18 cellular contexts compared by ENCODE assay signal in genomic region chr11:1768141-1768469, GRCh38. TPM values are rescaled to one million over a fixed set of nuclear protein-coding genes. Genes with fewer than 3 reads are reported as not detected.
A peak's percentile ranks its signal among the peaks of the same experiment; 100 is the strongest.
DNase-seq lines count a peak whose midpoint lies in the region; ATAC-seq and TF ChIP-seq lines count a peak whose summit lies in the region.
"Had no signal": no experiment of that assay in that cellular context is flagged by ENCODE, and none has a peak within 500 bp of the region (broad histone marks: within the 10 kb centered on the region; RNA-seq: fewer than 3 reads in every experiment).

No MANE protein-coding gene starts in this region.

- no peaks in the 10 kb centered on the region for H3K36me3 Mint-ChIP-seq in activated naive CD4-positive, alpha-beta T cell treated with anti-CD3 and anti-CD28 coated beads, Interleukin-2, amount 10 ng/mL, durations not matched to agents 7 days and 5 days
- H3K36me3 Mint-ChIP-seq in activated naive CD4-positive, alpha-beta T cell treated with anti-CD3 and anti-CD28 coated beads, Interleukin-2, amount 50 U/mL, for 72 hours: no peaks in the 10 kb centered on the region
- H3K36me3 Mint-ChIP-seq in activated T-helper 1 cell treated with anti-CD3 and anti-CD28 coated beads, Interleukin-12 subunit alpha, Interleukin-12 subunit beta, Interleukin-2, Interleukin-4 antibody, amounts not matched to agents 30 ng/mL and 10 ng/mL and 1 ng/mL, durations not matched to agents 14 hours and 24 hours and 36 hours (ENCODE audit: low read depth): no peaks in the 10 kb centered on the region
- H3K36me3 Mint-ChIP-seq: CD14-positive monocyte had no signal

- H3F3A ChIP-seq in MM.1S (ENCODE audit: insufficient read depth, low read length): no peaks in the 10 kb centered on the region

- H3K4me1 Mint-ChIP-seq in activated naive CD4-positive, alpha-beta T cell treated with anti-CD3 and anti-CD28 coated beads, Interleukin-2, amount 10 ng/mL, durations not matched to agents 7 days and 5 days: peaks cover 18% of the 10 kb centered on the region
- peaks cover 22% of the 10 kb centered on the region for H3K4me1 Mint-ChIP-seq in activated T-helper 1 cell treated with anti-CD3 and anti-CD28 coated beads, Interleukin-12 subunit alpha, Interleukin-12 subunit beta, Interleukin-2, Interleukin-4 antibody, amounts not matched to agents 30 ng/mL and 10 ng/mL and 1 ng/mL, durations not matched to agents 14 hours and 24 hours and 36 hours (ENCODE audit: low read depth)

- peaks cover 6% of the 10 kb centered on the region for H3K79me2 ChIP-seq in MM.1S (ENCODE audit: low read length)

- H3K27ac Mint-ChIP-seq in activated naive CD4-positive, alpha-beta T cell treated with anti-CD3 and anti-CD28 coated beads, Interleukin-2, amount 10 ng/mL, durations not matched to agents 7 days and 5 days: no peak overlapping the region
- H3K27ac Mint-ChIP-seq in activated naive CD4-positive, alpha-beta T cell treated with anti-CD3 and anti-CD28 coated beads, Interleukin-2, amount 50 U/mL, for 72 hours: no peak overlapping the region
- peak overlapping the region; percentile 40 for H3K27ac Mint-ChIP-seq in activated T-helper 1 cell treated with anti-CD3 and anti-CD28 coated beads, Interleukin-12 subunit alpha, Interleukin-12 subunit beta, Interleukin-2, Interleukin-4 antibody, amounts not matched to agents 30 ng/mL and 10 ng/mL and 1 ng/mL, durations not matched to agents 14 hours and 24 hours and 36 hours

- H3K9ac ChIP-seq in neuronal stem cell (ENCODE audit: low read depth, low read length, poor library complexity): no peak overlapping the region
- no peak overlapping the region for H3K9ac ChIP-seq in MM.1S (ENCODE audit: low read length)

- peaks cover 4% of the 10 kb centered on the region for H3K79me1 ChIP-seq in neuronal stem cell (ENCODE audit: low read depth, low read length)

- H3K4me2 ChIP-seq in neuronal stem cell (ENCODE audit: insufficient read depth, low read length, poor library complexity, severe bottlenecking) (no peak overlapping the region), MM.1S (ENCODE audit: low read depth, low read length) (no peak overlapping the region)

- H3K14ac ChIP-seq in neuronal stem cell (ENCODE audit: low read length): no peak overlapping the region

- no peak overlapping the region for H3K23ac ChIP-seq in neuronal stem cell (ENCODE audit: low read depth, low read length, poor library complexity)

- no peak overlapping the region for H4K91ac ChIP-seq in neuronal stem cell (ENCODE audit: low read depth, low read length, poor library complexity)

- intact Hi-C loops in activated T-helper 1 cell treated with anti-CD3 and anti-CD28 coated beads, Interleukin-12 subunit alpha, Interleukin-12 subunit beta, Interleukin-2, Interleukin-4 antibody, amounts not matched to agents 30 ng/mL and 10 ng/mL and 1 ng/mL, durations not matched to agents 14 hours and 24 hours and 36 hours (cut with micrococcal nuclease): no loop called here

- H4K8ac ChIP-seq in neuronal stem cell (ENCODE audit: low read depth, low read length): peak overlapping the region; percentile 77

- no peaks in the 10 kb centered on the region for H3K9me3 Mint-ChIP-seq in activated naive CD4-positive, alpha-beta T cell treated with anti-CD3 and anti-CD28 coated beads, Interleukin-2, amount 10 ng/mL, durations not matched to agents 7 days and 5 days
- H3K9me3 Mint-ChIP-seq in activated naive CD4-positive, alpha-beta T cell treated with anti-CD3 and anti-CD28 coated beads, Interleukin-2, amount 50 U/mL, for 72 hours: no peaks in the 10 kb centered on the region
- H3K9me3 Mint-ChIP-seq in activated T-helper 1 cell treated with anti-CD3 and anti-CD28 coated beads, Interleukin-12 subunit alpha, Interleukin-12 subunit beta, Interleukin-2, Interleukin-4 antibody, amounts not matched to agents 30 ng/mL and 10 ng/mL and 1 ng/mL, durations not matched to agents 14 hours and 24 hours and 36 hours: no peaks in the 10 kb centered on the region
- H3K9me3 Mint-ChIP-seq: CD14-positive monocyte, H9 had no signal

- peak overlapping the region; percentile 93 for H2BK15ac ChIP-seq in neuronal stem cell (ENCODE audit: low read length)

- no peaks in the 10 kb centered on the region for H4K20me1 ChIP-seq in MM.1S (ENCODE audit: insufficient read depth, low read length)

- TF ChIP-seq CTCF in GM10266 (IDR thresholded peaks at IDR 0.05; ENCODE audit: control insufficient read depth, insufficient read depth, low read depth, missing control alignments) (no peak), MM.1S (IDR thresholded peaks at IDR 0.05; ENCODE audit: low read length) (no peak)

- H2AK5ac ChIP-seq in neuronal stem cell (ENCODE audit: low read depth, low read length): peak overlapping the region; percentile 92

- H3K27ac ChIP-seq in neuronal stem cell (replicated peaks; ENCODE audit: low read length): no peak overlapping the region
- H3K27ac ChIP-seq in MM.1S (ENCODE audit: low read length): no peak overlapping the region
- H3K27ac ChIP-seq: HL-60 had no signal

- no peaks in the 10 kb centered on the region for H3K36me3 ChIP-seq in neuronal stem cell (replicated peaks in 1 of 2; ENCODE audit: control insufficient read depth in 2 of 2, insufficient read depth in 2 of 2, low read length in 2 of 2)
- no peaks in the 10 kb centered on the region for H3K36me3 ChIP-seq in MM.1S (replicated peaks; ENCODE audit: insufficient read depth, low read length)

- H3K4me3 ChIP-seq in neuronal stem cell (ENCODE audit: low read length in 2 of 2) (no peak overlapping the region), MM.1S (ENCODE audit: low read length) (no peak overlapping the region)
- H3K4me3 ChIP-seq: K562 had no signal

- H3K4ac ChIP-seq in neuronal stem cell (ENCODE audit: low read length): no peak overlapping the region

- H2BK120ac ChIP-seq in neuronal stem cell (ENCODE audit: low read depth, low read length): peak overlapping the region; percentile 89

- ATAC-seq in activated naive CD4-positive, alpha-beta T cell treated with anti-CD3 and anti-CD28 coated beads, Interleukin-2, amount 50 U/mL, for 72 hours: no peak
- no peak for ATAC-seq in HG03520 (IDR thresholded peaks at IDR 0.05; ENCODE audit: unreplicated experiment)
- ATAC-seq: K562 had no signal

- no peak overlapping the region for H3K4me3 Mint-ChIP-seq in activated naive CD4-positive, alpha-beta T cell treated with anti-CD3 and anti-CD28 coated beads, Interleukin-2, amount 10 ng/mL, durations not matched to agents 7 days and 5 days
- no peak overlapping the region for H3K4me3 Mint-ChIP-seq in activated T-helper 1 cell treated with anti-CD3 and anti-CD28 coated beads, Interleukin-12 subunit alpha, Interleukin-12 subunit beta, Interleukin-2, Interleukin-4 antibody, amounts not matched to agents 30 ng/mL and 10 ng/mL and 1 ng/mL, durations not matched to agents 14 hours and 24 hours and 36 hours
- H3K4me3 Mint-ChIP-seq: CD14-positive monocyte, H9 had no signal

- H3K27me3 Mint-ChIP-seq in activated naive CD4-positive, alpha-beta T cell treated with anti-CD3 and anti-CD28 coated beads, Interleukin-2, amount 10 ng/mL, durations not matched to agents 7 days and 5 days: peaks cover 12% of the 10 kb centered on the region
- no peaks in the 10 kb centered on the region for H3K27me3 Mint-ChIP-seq in activated T-helper 1 cell treated with anti-CD3 and anti-CD28 coated beads, Interleukin-12 subunit alpha, Interleukin-12 subunit beta, Interleukin-2, Interleukin-4 antibody, amounts not matched to agents 30 ng/mL and 10 ng/mL and 1 ng/mL, durations not matched to agents 14 hours and 24 hours and 36 hours (ENCODE audit: insufficient read depth)

- H3K18ac ChIP-seq in neuronal stem cell (ENCODE audit: low read length): no peak overlapping the region

- H3K4me1 ChIP-seq in neuronal stem cell (ENCODE audit: control insufficient read depth in 2 of 2, insufficient read depth in 1 of 2, low read depth in 1 of 2, low read length in 2 of 2) (peaks cover 7 to 10% of the 10 kb centered on the region in 2 donors), MM.1S (ENCODE audit: low read length) (0 out of 2 replicates have a peak, but pooled peaks cover under 1% of the 10 kb centered on the region)

- no peak overlapping the region for H2BK12ac ChIP-seq in neuronal stem cell (ENCODE audit: low read length)

- H3K27me3 ChIP-seq in neuronal stem cell (ENCODE audit: control insufficient read depth in 3 of 3, insufficient read depth in 3 of 3, low read depth in 1 of 3, low read length in 3 of 3): peaks cover 0 to 8% (median 0%) of the 10 kb centered on the region in 3 experiments
- peaks cover 70% of the 10 kb centered on the region for H3K27me3 ChIP-seq in MM.1S (replicated peaks; ENCODE audit: insufficient read depth, low read length)

- CTCF ChIA-PET in activated naive CD4-positive, alpha-beta T cell treated with anti-CD3 and anti-CD28 coated beads, Interleukin-2, amount 10 ng/mL, durations not matched to agents 7 days and 5 days (lab: Charles Lee): no interaction called here

- DNase-seq in activated naive CD4-positive, alpha-beta T cell treated with anti-CD3 and anti-CD28 coated beads, Interleukin-2, amount 10 ng/mL, durations not matched to agents 7 days and 5 days: peak; percentile 10
- no peak for DNase-seq in activated naive CD4-positive, alpha-beta T cell treated with anti-CD3 and anti-CD28 coated beads, Interleukin-2, amount 50 U/mL, for 72 hours (ENCODE audit: low spot score in 2 of 2)
- DNase-seq in GM10266 (ENCODE audit: extremely low spot score): peak; percentile 49
- no peak for DNase-seq in activated T-helper 1 cell treated with anti-CD3 and anti-CD28 coated beads, Interleukin-12 subunit alpha, Interleukin-12 subunit beta, Interleukin-2, Interleukin-4 antibody, amounts not matched to agents 30 ng/mL and 10 ng/mL and 1 ng/mL, durations not matched to agents 14 hours and 24 hours and 36 hours (ENCODE audit: low spot score)
- DNase-seq in neuronal stem cell (ENCODE audit: low spot score): no peak
- no peak for DNase-seq in MM.1S
- DNase-seq: GF-D8, H9, MV-4-11, NCI-H1417, NCI-H2029, NCI-H2171 treated with DMSO at 0.1 percent for 48 hours, NCI-H748 treated with DMSO at 0.1 percent for 48 hours had no signal

- H3K9me3 ChIP-seq in neuronal stem cell (replicated peaks in 1 of 2; ENCODE audit: control insufficient read depth in 2 of 2, insufficient read depth in 1 of 2, low read depth in 1 of 2, low read length in 2 of 2) (peaks cover 0 to 2% of the 10 kb centered on the region in 2 donors), MM.1S (replicated peaks; ENCODE audit: insufficient read depth, low read length) (no peaks in the 10 kb centered on the region)

- WGBS in neuronal stem cell (ENCODE audit: extremely low coverage in 2 of 2, insufficient read length in 2 of 2, insufficient replicate concordance in 1 of 2), 2 donors: no CpG with 5 or more reads among the region's 7 CpGs

- H2AFZ ChIP-seq in neuronal stem cell (ENCODE audit: low read length): no peak overlapping the region
- H2AFZ ChIP-seq in MM.1S (ENCODE audit: low read length): no peak overlapping the region

- peak overlapping the region; percentile 85 for H2BK5ac ChIP-seq in neuronal stem cell (ENCODE audit: low read length)

- H3K9me2 ChIP-seq in MM.1S (replicated peaks; ENCODE audit: insufficient read depth, low read length): no peaks in the 10 kb centered on the region

RNA-seq across cellular contexts. Expression of gene CTSD, which starts 4.4 kb away (rescaled TPM):
- 10 to 100 TPM; 47.2 to 55.7 TPM for total RNA-seq in activated naive CD4-positive, alpha-beta T cell treated with anti-CD3 and anti-CD28 coated beads, Interleukin-2, amount 50 U/mL, for 72 hours
- total RNA-seq in activated T-helper 1 cell treated with anti-CD3 and anti-CD28 coated beads, Interleukin-12 subunit alpha, Interleukin-12 subunit beta, Interleukin-2, Interleukin-4 antibody, amounts not matched to agents 30 ng/mL and 10 ng/mL and 1 ng/mL, durations not matched to agents 14 hours and 24 hours and 36 hours: 84.2 and 92.1 TPM in 2 replicates
- 48.8 TPM for polyA plus RNA-seq in neuronal stem cell (2013, experiment 1 of 2)
- polyA plus RNA-seq in neuronal stem cell (2013, experiment 2 of 2): 46.1 TPM

RNA-seq across cellular contexts. Expression of gene IFITM10, which starts 17.7 kb away (rescaled TPM):
- total RNA-seq in activated naive CD4-positive, alpha-beta T cell treated with anti-CD3 and anti-CD28 coated beads, Interleukin-2, amount 50 U/mL, for 72 hours: 1 to 10 TPM; 1.2 to 1.8 TPM
- 0.32 and 0.52 TPM in 2 replicates for total RNA-seq in activated T-helper 1 cell treated with anti-CD3 and anti-CD28 coated beads, Interleukin-12 subunit alpha, Interleukin-12 subunit beta, Interleukin-2, Interleukin-4 antibody, amounts not matched to agents 30 ng/mL and 10 ng/mL and 1 ng/mL, durations not matched to agents 14 hours and 24 hours and 36 hours
- 0.40 TPM for polyA plus RNA-seq in neuronal stem cell (2013, experiment 1 of 2)
- 0.39 TPM for polyA plus RNA-seq in neuronal stem cell (2013, experiment 2 of 2)
- total RNA-seq: A673 had no signal
- polyA plus RNA-seq: CD14-positive monocyte had no signal

Comparison
In these comparisons a context has a peak if more than half of its experiments do, and no peak if none do; other contexts are left out.
1. DNase-seq: peak in activated naive CD4-positive, alpha-beta T cell treated with anti-CD3 and anti-CD28 coated beads, Interleukin-2, amount 10 ng/mL, durations not matched to agents 7 days and 5 days (single experiment) and GM10266 (single experiment); none in activated naive CD4-positive, alpha-beta T cell treated with anti-CD3 and anti-CD28 coated beads, Interleukin-2, amount 50 U/mL, for 72 hours (0 of 2), activated T-helper 1 cell treated with anti-CD3 and anti-CD28 coated beads, Interleukin-12 subunit alpha, Interleukin-12 subunit beta, Interleukin-2, Interleukin-4 antibody, amounts not matched to agents 30 ng/mL and 10 ng/mL and 1 ng/mL, durations not matched to agents 14 hours and 24 hours and 36 hours (single experiment), neuronal stem cell (single experiment) and MM.1S (single experiment).